8 cellular contexts compared by ENCODE assay signal in the genomic region with DNA sequence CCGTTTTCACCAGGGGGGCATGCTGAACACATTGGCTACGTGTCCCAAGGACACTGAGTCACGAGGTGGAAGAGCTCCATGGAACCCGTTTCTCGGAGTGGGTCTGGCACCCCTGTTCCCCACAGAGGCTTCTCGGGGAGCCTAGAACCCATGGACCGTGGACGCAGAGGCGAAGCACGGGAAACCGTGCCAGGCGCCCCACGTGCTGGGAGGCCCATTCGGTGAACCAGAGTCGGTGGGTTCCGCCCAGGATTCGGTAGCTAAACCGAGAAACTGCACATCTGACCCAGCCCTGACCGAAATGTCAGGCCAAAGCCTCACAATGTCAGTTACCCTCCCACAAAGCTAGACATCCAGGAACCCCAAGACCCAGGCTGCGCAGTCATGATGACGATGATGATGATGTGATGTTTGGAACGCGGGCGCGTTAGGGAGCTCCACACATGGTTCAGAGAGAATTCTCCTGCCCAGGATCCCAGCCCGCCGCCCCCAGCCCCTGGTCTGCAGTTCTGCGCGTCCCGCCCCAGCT. TPM values are rescaled to one million over a fixed set of nuclear protein-coding genes. Genes with fewer than 3 reads are reported as not detected.
A peak's percentile ranks its signal among the peaks of the same experiment; 100 is the strongest.
DNase-seq lines count a peak whose midpoint lies in the region; ATAC-seq and TF ChIP-seq lines count a peak whose summit lies in the region.

No MANE protein-coding gene starts in this region.

- ATAC-seq in right lobe of liver, result peak in 1 of 4 donors; percentile 2
- peak; percentile 22 for ATAC-seq in stimulated activated naive CD8-positive, alpha-beta T cell treated with anti-CD3 and anti-CD28 coated beads, Interleukin-15, amount 100 ng/mL, for 72 hours

- peaks cover 17% of the 10 kb centered on the region for H3K27me3 Mint-ChIP-seq in HFFc6 (ENCODE audit: insufficient read depth)
- peaks cover 18% of the 10 kb centered on the region for H3K27me3 Mint-ChIP-seq in stimulated activated naive CD8-positive, alpha-beta T cell treated with anti-CD3 and anti-CD28 coated beads, Interleukin-15, amount 100 ng/mL, for 72 hours

- H3K36me3 ChIP-seq in right lobe of liver, result no peaks in the 10 kb centered on the region

- TF ChIP-seq CTCF in GM10266 (IDR thresholded peaks at IDR 0.05; ENCODE audit: control insufficient read depth, insufficient read depth, low read depth, missing control alignments) (no peak), HFFc6 (IDR thresholded peaks at IDR 0.05) (no peak), right lobe of liver (IDR thresholded peaks at IDR 0.05) (no peak)

- no peaks in the 10 kb centered on the region for H3K36me3 Mint-ChIP-seq in HFFc6 (ENCODE audit: low read depth)

- H3K4me3 Mint-ChIP-seq in HFFc6, result peak overlapping the region; percentile 99
- peak overlapping the region; percentile 88 to 99 for H3K4me3 Mint-ChIP-seq in stimulated activated naive CD8-positive, alpha-beta T cell treated with anti-CD3 and anti-CD28 coated beads, Interleukin-15, amount 100 ng/mL, for 72 hours

- peak overlapping the region; percentile 50 to 78 (median 59) for H3K27ac ChIP-seq in right lobe of liver

- H3K27ac Mint-ChIP-seq in HFFc6, result peak overlapping the region; percentile 95
- H3K27ac Mint-ChIP-seq in stimulated activated naive CD8-positive, alpha-beta T cell treated with anti-CD3 and anti-CD28 coated beads, Interleukin-15, amount 100 ng/mL, for 72 hours, result peak overlapping the region; percentile 96 to 100

- 0% methylated on average over 1 of the region's 30 CpGs for WGBS in right lobe of liver (ENCODE audit: insufficient coverage, low coverage, low lambda C conversion rate, missing lambda C conversion rate)

- H3K9me3 ChIP-seq in right lobe of liver, result no peaks in the 10 kb centered on the region

- H3K9me3 Mint-ChIP-seq in HFFc6, result no peaks in the 10 kb centered on the region
- no peaks in the 10 kb centered on the region for H3K9me3 Mint-ChIP-seq in stimulated activated naive CD8-positive, alpha-beta T cell treated with anti-CD3 and anti-CD28 coated beads, Interleukin-15, amount 100 ng/mL, for 72 hours

- peaks cover 0 to 6% (median 0%) of the 10 kb centered on the region in 4 donors for H3K4me1 ChIP-seq in right lobe of liver

- no peak for TF ChIP-seq POLR2A in right lobe of liver (IDR thresholded peaks at IDR 0.05)

- H3K4me3 ChIP-seq in right lobe of liver, result peak overlapping the region; percentile 58 to 64 (median 63)

- H3K27me3 ChIP-seq in right lobe of liver, result no peaks in the 10 kb centered on the region

- H3K4me1 Mint-ChIP-seq in HFFc6 (ENCODE audit: low read depth), result peaks cover 15% of the 10 kb centered on the region
- H3K4me1 Mint-ChIP-seq in stimulated activated naive CD8-positive, alpha-beta T cell treated with anti-CD3 and anti-CD28 coated beads, Interleukin-15, amount 100 ng/mL, for 72 hours, result peaks cover 67% of the 10 kb centered on the region

- DNase-seq in GM10266 (ENCODE audit: extremely low spot score), result peak; percentile 38
- DNase-seq in HFFc6, result no peak
- DNase-seq in cerebellum (ENCODE audit: low spot score), result peak; percentile 68
- DNase-seq in right lobe of liver, result peak; percentile 46 to 60 (median 56)
- no peak for DNase-seq in stimulated activated naive CD8-positive, alpha-beta T cell treated with anti-CD3 and anti-CD28 coated beads, Interleukin-15, amount 100 ng/mL, for 72 hours
- DNase-seq in NCI-H2081 treated with DMSO at 0.1 percent for 48 hours (lab: John Stamatoyannopoulos, UW), result no peak
- no peak for DNase-seq in NCI-H2171 (lab: John Stamatoyannopoulos, UW)

- intact Hi-C loops in right lobe of liver (cut with DNase I), result no loop called here

TF ChIP-seq in PFSK-1, 5 proteins besides CTCF, POLR2A, EP300 and RAD21:
- no peak for TF ChIP-seq POLR2AphosphoS5 (IDR thresholded peaks at IDR 0.05; ENCODE audit: low read depth, low read length)
- TF ChIP-seq FOXP2 (optimal IDR thresholded peaks at IDR 0.05; ENCODE audit: borderline replicate concordance, extremely low read depth, extremely low read length, insufficient read depth), result no peak
- peak; percentile 12; the same call in 1 of the 2 replicates for TF ChIP-seq TAF1 (IDR thresholded peaks at IDR 0.05; ENCODE audit: borderline replicate concordance, insufficient read depth, low read length)
- TF ChIP-seq SIN3A (IDR thresholded peaks at IDR 0.05; ENCODE audit: borderline replicate concordance, insufficient read depth, low read length), result no peak
- TF ChIP-seq, protein P1, sequence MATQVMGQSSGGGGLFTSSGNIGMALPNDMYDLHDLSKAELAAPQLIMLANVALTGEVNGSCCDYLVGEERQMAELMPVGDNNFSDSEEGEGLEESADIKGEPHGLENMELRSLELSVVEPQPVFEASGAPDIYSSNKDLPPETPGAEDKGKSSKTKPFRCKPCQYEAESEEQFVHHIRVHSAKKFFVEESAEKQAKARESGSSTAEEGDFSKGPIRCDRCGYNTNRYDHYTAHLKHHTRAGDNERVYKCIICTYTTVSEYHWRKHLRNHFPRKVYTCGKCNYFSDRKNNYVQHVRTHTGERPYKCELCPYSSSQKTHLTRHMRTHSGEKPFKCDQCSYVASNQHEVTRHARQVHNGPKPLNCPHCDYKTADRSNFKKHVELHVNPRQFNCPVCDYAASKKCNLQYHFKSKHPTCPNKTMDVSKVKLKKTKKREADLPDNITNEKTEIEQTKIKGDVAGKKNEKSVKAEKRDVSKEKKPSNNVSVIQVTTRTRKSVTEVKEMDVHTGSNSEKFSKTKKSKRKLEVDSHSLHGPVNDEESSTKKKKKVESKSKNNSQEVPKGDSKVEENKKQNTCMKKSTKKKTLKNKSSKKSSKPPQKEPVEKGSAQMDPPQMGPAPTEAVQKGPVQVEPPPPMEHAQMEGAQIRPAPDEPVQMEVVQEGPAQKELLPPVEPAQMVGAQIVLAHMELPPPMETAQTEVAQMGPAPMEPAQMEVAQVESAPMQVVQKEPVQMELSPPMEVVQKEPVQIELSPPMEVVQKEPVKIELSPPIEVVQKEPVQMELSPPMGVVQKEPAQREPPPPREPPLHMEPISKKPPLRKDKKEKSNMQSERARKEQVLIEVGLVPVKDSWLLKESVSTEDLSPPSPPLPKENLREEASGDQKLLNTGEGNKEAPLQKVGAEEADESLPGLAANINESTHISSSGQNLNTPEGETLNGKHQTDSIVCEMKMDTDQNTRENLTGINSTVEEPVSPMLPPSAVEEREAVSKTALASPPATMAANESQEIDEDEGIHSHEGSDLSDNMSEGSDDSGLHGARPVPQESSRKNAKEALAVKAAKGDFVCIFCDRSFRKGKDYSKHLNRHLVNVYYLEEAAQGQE (IDR thresholded peaks at IDR 0.05; ENCODE audit: insufficient read depth in 1 of 2, low read depth in 2 of 2, low read length in 2 of 2), result no peak
TF ChIP-seq in PFSK-1: peak in this region for 1.

RNA-seq across cellular contexts. Expression of gene WNT11, which starts 28.5 kb away (rescaled TPM):
- not detected for total RNA-seq in HFFc6 (2021; fragmentation: NEBNext Ultra II Directional; extraction: Animal tissue kit (Norgen Biotek cat#: 25700))
- 0.19 TPM for polyA plus RNA-seq in PFSK-1 (2012; ENCODE audit: insufficient read length, low read depth)
- total RNA-seq in cerebellum, result 11.0 TPM
- total RNA-seq in right lobe of liver, result 10 to 100 TPM in 2 of 6 experiments, 1 to 10 TPM in 4; 2.8 to 13.1 (median 5.5) TPM

Comparison
In these comparisons a context has a peak if more than half of its experiments do, and no peak if none do; other contexts are left out.
1. DNase-seq: peak in GM10266 (single experiment), cerebellum (single experiment) and right lobe of liver (3 of 3); none in HFFc6 (single experiment), stimulated activated naive CD8-positive, alpha-beta T cell treated with anti-CD3 and anti-CD28 coated beads, Interleukin-15, amount 100 ng/mL, for 72 hours (0 of 2), NCI-H2081 treated with DMSO at 0.1 percent for 48 hours (single experiment) and NCI-H2171 (single experiment).